ENCODE assay signal across 15 cellular contexts in the genomic region with DNA sequence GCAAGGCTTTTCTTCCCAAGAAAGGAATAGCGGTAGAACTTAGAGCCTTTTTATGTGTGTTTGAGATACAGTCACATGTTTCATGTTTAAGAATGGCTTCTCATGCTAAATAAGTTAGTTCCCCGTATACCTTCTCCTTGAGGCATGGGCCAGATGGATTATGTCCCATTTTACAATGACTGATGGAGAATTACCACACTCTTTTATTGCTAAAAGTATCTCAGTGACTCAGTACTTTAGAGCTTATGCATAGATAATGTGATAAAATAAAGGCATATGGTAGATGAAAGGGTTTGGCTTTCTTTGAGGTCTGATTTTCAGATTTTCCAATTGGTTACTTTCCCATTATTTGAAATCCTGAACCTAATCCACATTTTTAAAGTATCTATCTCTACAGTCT.
"Had no signal": no experiment of that assay in that cellular context is flagged by ENCODE, and none has a peak within 500 bp of the region (broad histone marks: within the 10 kb centered on the region; RNA-seq: fewer than 3 reads in every experiment).

No MANE protein-coding gene starts in this region.

- H3K27ac ChIP-seq: colonic mucosa, VCaP had no signal

- H3K4me3 ChIP-seq: colonic mucosa, right atrium auricular region had no signal

- H3K36me3 ChIP-seq: colonic mucosa had no signal

- H3K9me3 Mint-ChIP-seq: activated CD4-positive, alpha-beta memory T cell treated with anti-CD3 and anti-CD28 coated beads, Interleukin-2, amount 10 ng/mL, durations not matched to agents 7 days and 5 days; activated naive CD8-positive, alpha-beta T cell treated with anti-CD3 and anti-CD28 coated beads for 36 hours; naive B cell; type B pancreatic cell had no signal

- H3K4me1 Mint-ChIP-seq: activated CD4-positive, alpha-beta memory T cell treated with anti-CD3 and anti-CD28 coated beads, Interleukin-2, amount 10 ng/mL, durations not matched to agents 7 days and 5 days; activated naive CD8-positive, alpha-beta T cell treated with anti-CD3 and anti-CD28 coated beads for 36 hours; naive B cell had no signal

- H3K4me1 ChIP-seq: colonic mucosa had no signal

- H3K9me3 ChIP-seq: colonic mucosa, right atrium auricular region had no signal

- H3K27ac Mint-ChIP-seq: activated CD4-positive, alpha-beta memory T cell treated with anti-CD3 and anti-CD28 coated beads, Interleukin-2, amount 10 ng/mL, durations not matched to agents 7 days and 5 days; activated naive CD8-positive, alpha-beta T cell treated with anti-CD3 and anti-CD28 coated beads for 36 hours; type B pancreatic cell had no signal

- H3K27me3 ChIP-seq: colonic mucosa, right atrium auricular region had no signal

- DNase-seq: activated CD4-positive, alpha-beta memory T cell treated with anti-CD3 and anti-CD28 coated beads, Interleukin-2, amount 10 ng/mL, durations not matched to agents 7 days and 5 days; activated gamma-delta T cell treated with Interleukin-2 at 50 U/mL for 16 hours; activated naive CD8-positive, alpha-beta T cell treated with anti-CD3 and anti-CD28 coated beads for 36 hours; activated T-cell treated with anti-CD3 and anti-CD28 coated beads, Interleukin-2, amount 50 U/mL, for 48 hours; aorta; colonic mucosa; hypothalamus; kidney glomerular epithelial cell; naive B cell; stimulated activated CD4-positive, alpha-beta T cell treated with anti-CD3 and anti-CD28 coated beads, Interleukin-1b, Interleukin-23, amount 100 ng/mL, for 48 hours; stimulated activated naive CD4-positive, alpha-beta T cell; T-helper 9 cell had no signal

- H3K4me3 Mint-ChIP-seq: activated CD4-positive, alpha-beta memory T cell treated with anti-CD3 and anti-CD28 coated beads, Interleukin-2, amount 10 ng/mL, durations not matched to agents 7 days and 5 days; activated naive CD8-positive, alpha-beta T cell treated with anti-CD3 and anti-CD28 coated beads for 36 hours; naive B cell; type B pancreatic cell had no signal

- H3K27me3 Mint-ChIP-seq: activated CD4-positive, alpha-beta memory T cell treated with anti-CD3 and anti-CD28 coated beads, Interleukin-2, amount 10 ng/mL, durations not matched to agents 7 days and 5 days; activated naive CD8-positive, alpha-beta T cell treated with anti-CD3 and anti-CD28 coated beads for 36 hours; naive B cell; type B pancreatic cell had no signal
